33 cellular contexts compared by ENCODE assay signal in genomic region chr16:86704516-86704915, GRCh38.
"Had no signal": no experiment of that assay in that cellular context is flagged by ENCODE, and none has a peak within 500 bp of the region (broad histone marks: within the 10 kb centered on the region; RNA-seq: fewer than 3 reads in every experiment).

No MANE protein-coding gene starts in this region.

- FAIRE-seq: colon, endometrium, endothelial cell of umbilical vein had no signal

- H3K9me3 ChIP-seq: adrenal gland, body of pancreas, esophagus squamous epithelium had no signal

- ATAC-seq: activated CD4-positive, CD25-positive, alpha-beta regulatory T cell treated with anti-CD3 and anti-CD28 coated beads, Interleukin-2, amount 50 U/mL, for 24 hours; activated CD8-positive, alpha-beta memory T cell treated with anti-CD3 and anti-CD28 coated beads, Interleukin-2, amount 10 ng/mL, durations not matched to agents 7 days and 5 days; activated CD8-positive, alpha-beta T cell treated with anti-CD3 and anti-CD28 coated beads, Interleukin-2, amount 10 ng/mL, durations not matched to agents 7 days and 5 days; activated naive CD8-positive, alpha-beta T cell treated with anti-CD3 and anti-CD28 coated beads, Interleukin-2, amount 50 U/mL, for 24 hours; body of pancreas; effector memory CD8-positive, alpha-beta T cell; gastroesophageal sphincter; T-helper 17 cell had no signal

- DNase-seq: activated B cell treated with CpG ODN at 0.5 μM for 24 hours; activated CD4-positive, alpha-beta memory T cell treated with anti-CD3 and anti-CD28 coated beads for 36 hours; activated CD4-positive, alpha-beta T cell treated with anti-CD3 and anti-CD28 coated beads for 48 hours; activated CD8-positive, alpha-beta memory T cell treated with anti-CD3 and anti-CD28 coated beads, Interleukin-2, amount 10 ng/mL, durations not matched to agents 7 days and 5 days; activated CD8-positive, alpha-beta memory T cell treated with anti-CD3 and anti-CD28 coated beads, Interleukin-2, amount 50 U/mL, for 4 hours; activated CD8-positive, alpha-beta T cell treated with anti-CD3 and anti-CD28 coated beads, Interleukin-2, amount 10 ng/mL, durations not matched to agents 7 days and 5 days; activated effector memory CD4-positive, alpha-beta T cell treated with anti-CD3 and anti-CD28 coated beads, Interleukin-2, amount 50 U/mL, for 16 hours; activated naive CD4-positive, alpha-beta T cell treated with anti-CD3 and anti-CD28 coated beads for 36 hours; activated naive CD8-positive, alpha-beta T cell treated with anti-CD3 and anti-CD28 coated beads for 36 hours; activated naive CD8-positive, alpha-beta T cell treated with anti-CD3 and anti-CD28 coated beads, Interleukin-2, amount 50 U/mL, for 24 hours; activated T-cell treated with anti-CD3 and anti-CD28 coated beads, Interleukin-2, amount 50 U/mL, for 1 hour; activated T-cell treated with anti-CD3 and anti-CD28 coated beads, Interleukin-2, amount 50 U/mL, for 48 hours; adrenal gland; amygdala; aorta; body of pancreas; caudate nucleus; cortex of kidney; dermis blood vessel endothelial cell; effector CD4-positive, alpha-beta T cell; effector memory CD8-positive, alpha-beta T cell; esophagus squamous epithelium; foreskin melanocyte; T-helper 1 cell; T-helper 17 cell; T1000; WERI-Rb-1 had no signal

- H3K27ac ChIP-seq: adrenal gland, body of pancreas, epithelial cell of prostate, esophagus squamous epithelium, gastroesophageal sphincter, WERI-Rb-1 had no signal

- H3K36me3 ChIP-seq: adrenal gland, esophagus squamous epithelium, gastroesophageal sphincter, WERI-Rb-1 had no signal

- H3K4me3 ChIP-seq: adrenal gland, body of pancreas, esophagus squamous epithelium, gastroesophageal sphincter had no signal

- H3K4me1 ChIP-seq: adrenal gland, body of pancreas, esophagus squamous epithelium, gastroesophageal sphincter had no signal

- H3K27me3 ChIP-seq: adrenal gland, body of pancreas had no signal
